Comparison of ENCODE assay signal across 33 cellular contexts in the genomic region with DNA sequence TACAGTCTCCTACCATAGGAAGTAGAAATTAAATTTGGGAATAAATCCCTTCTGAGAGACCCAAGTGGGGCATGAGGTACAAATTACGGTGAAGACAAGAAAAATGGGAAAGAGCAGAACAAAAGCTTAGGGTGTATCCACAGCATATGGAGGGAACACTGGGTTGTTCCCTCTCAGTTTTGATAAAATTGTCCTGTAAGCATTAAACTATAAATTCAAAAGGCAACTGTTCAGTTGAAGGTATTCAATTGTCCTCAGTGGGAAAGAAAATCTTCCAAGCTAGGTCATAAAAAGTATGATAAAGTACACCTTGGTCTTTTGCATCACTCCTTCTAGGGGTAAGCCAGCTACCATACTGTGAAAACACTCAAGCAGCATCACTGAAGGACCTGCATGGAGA.
DNase-seq lines count a peak whose midpoint lies in the region; ATAC-seq, FAIRE-seq and TF ChIP-seq lines count a peak whose summit lies in the region.
"Had no signal": no experiment of that assay in that cellular context is flagged by ENCODE, and none has a peak within 500 bp of the region (broad histone marks: within the 10 kb centered on the region; RNA-seq: fewer than 3 reads in every experiment).

No MANE protein-coding gene starts in this region.

- H3K27ac ChIP-seq in HepG2 (ENCODE audit: extremely low read length, insufficient read depth, low read length) = no peak overlapping the region
- H3K27ac ChIP-seq in right lobe of liver = no peak overlapping the region
- no peak overlapping the region for H3K27ac ChIP-seq in H1 (ENCODE audit: low read depth, low read length)
- no peak overlapping the region for H3K27ac ChIP-seq in endodermal cell (ENCODE audit: low read depth, low read length)
- H3K27ac ChIP-seq: 22Rv1; A549; BLaER1; BLaER1 treated with 17β-estradiol and CSF1 and Interleukin-3, amounts not matched to agents 10 nM and 100 nM; C4-2B had no signal

- POLR2A ChIA-PET in HepG2 (lab: Yijun Ruan, JAX) = no interaction called here
- POLR2A ChIA-PET in H1 (lab: Charles Lee; ENCODE audit: partially characterized antibody) = no interaction called here

- TF ChIP-seq CTCF in HepG2 (CRISPR knock-in tag; IDR thresholded peaks at IDR 0.05) = no peak
- no peak for TF ChIP-seq CTCF in right lobe of liver (IDR thresholded peaks at IDR 0.05)
- no peak for TF ChIP-seq CTCF in H1 (IDR thresholded peaks at IDR 0.05; ENCODE audit: control extremely low read depth in 1 of 3, insufficient read depth in 1 of 3, low read depth in 1 of 3, low read length in 3 of 3)
- TF ChIP-seq CTCF in endodermal cell (conservative IDR thresholded peaks at IDR 0.05) = no peak

- H3K23ac ChIP-seq in H1 (ENCODE audit: insufficient read length) = no peak overlapping the region

- H3K9ac ChIP-seq in HepG2 (ENCODE audit: insufficient read depth, low read depth, low read length) (no peak overlapping the region), H1 (replicated peaks in 1 of 4; ENCODE audit: extremely low read depth in 1 of 4, low read depth in 3 of 4, low read length in 3 of 4) (no peak overlapping the region), endodermal cell (ENCODE audit: extremely low read depth, low read length, poor library complexity, severe bottlenecking) (no peak overlapping the region)
- H3K9ac ChIP-seq: BLaER1; BLaER1 treated with 17β-estradiol and CSF1 and Interleukin-3, amounts not matched to agents 10 nM and 100 nM had no signal

- ATAC-seq in HepG2 = no peak
- no peak for ATAC-seq in right lobe of liver
- ATAC-seq: A549; CD8-positive, alpha-beta T cell had no signal

- H3K4me3 ChIP-seq in HepG2 (replicated peaks in 1 of 3; ENCODE audit: insufficient read depth in 1 of 3, low read depth in 2 of 3, low read length in 3 of 3) = no peak overlapping the region
- H3K4me3 ChIP-seq in right lobe of liver = no peak overlapping the region
- H3K4me3 ChIP-seq in H1 (ENCODE audit: extremely low read depth in 1 of 4, insufficient read depth in 2 of 4, low read depth in 3 of 4, low read length in 4 of 4) = no peak overlapping the region
- no peak overlapping the region for H3K4me3 ChIP-seq in endodermal cell (ENCODE audit: low read length)
- H3K4me3 ChIP-seq: A549; BLaER1; BLaER1 treated with 17β-estradiol and CSF1 and Interleukin-3, amounts not matched to agents 10 nM and 100 nM had no signal

- no peak overlapping the region for H3K56ac ChIP-seq in H1 (replicated peaks; ENCODE audit: insufficient read length, low read depth, low read length)

- no peak overlapping the region for H2BK120ac ChIP-seq in H1 (replicated peaks; ENCODE audit: low read depth, low read length)

- H2BK15ac ChIP-seq in H1 (ENCODE audit: low read length) = no peak overlapping the region

- H3K36me3 ChIP-seq in HepG2 (replicated peaks in 1 of 2; ENCODE audit: control insufficient read depth in 1 of 2, insufficient read depth in 2 of 2, low read length in 2 of 2) (no peaks in the 10 kb centered on the region), right lobe of liver (no peaks in the 10 kb centered on the region), H1 (ENCODE audit: control insufficient read depth in 2 of 4, insufficient read depth in 4 of 4, low read length in 3 of 4) (no peaks in the 10 kb centered on the region), endodermal cell (ENCODE audit: control insufficient read depth, insufficient read depth, low read length) (no peaks in the 10 kb centered on the region)
- H3K36me3 ChIP-seq: BE2C; BLaER1; BLaER1 treated with 17β-estradiol and CSF1 and Interleukin-3, amounts not matched to agents 10 nM and 100 nM had no signal

- H2AFZ ChIP-seq in HepG2 (ENCODE audit: low read length) (no peak overlapping the region), H1 (ENCODE audit: low read length) (0 out of 2 replicates have a peak overlapping the region, but pooled peaks have one; percentile 5)

- no peak overlapping the region for H3K14ac ChIP-seq in H1 (ENCODE audit: insufficient read length)

- WGBS in HepG2 (ENCODE audit: low lambda C conversion rate) = 0% methylated on average over 1 of the region's 1 CpG
- WGBS in right lobe of liver (ENCODE audit: insufficient coverage, low coverage, low lambda C conversion rate, missing lambda C conversion rate) = 90% methylated on average over 1 of the region's 1 CpG
- WGBS in H1 (ENCODE audit: extremely low coverage in 1 of 2, insufficient coverage in 1 of 2, insufficient read length in 1 of 2, insufficient replicate concordance in 2 of 2, low coverage in 1 of 2, low lambda C conversion rate in 2 of 2, missing lambda C conversion rate in 1 of 2), 2 experiments = 100% methylated on average over 1 of the region's 1 CpG; no CpG with 5 or more reads in 1 of the 2 experiments
- 96 to 100% methylated on average over 1 of the region's 1 CpG for WGBS in endodermal cell (ENCODE audit: insufficient coverage in 1 of 2, insufficient read length in 1 of 2), 2 experiments

- no peak overlapping the region for H3K4ac ChIP-seq in H1 (replicated peaks; ENCODE audit: insufficient read length, low read depth, low read length)

- no peak overlapping the region for H4K91ac ChIP-seq in H1 (replicated peaks; ENCODE audit: insufficient read length, low read length)

- no peaks in the 10 kb centered on the region for H3K23me2 ChIP-seq in H1 (ENCODE audit: low read depth, low read length)

- H2AK5ac ChIP-seq in H1 (ENCODE audit: low read depth, low read length) = no peak overlapping the region

- TF ChIP-seq POLR2A in HepG2 (IDR thresholded peaks at IDR 0.05; ENCODE audit: insufficient read depth in 1 of 2, low read depth in 2 of 2, low read length in 2 of 2) (no peak), right lobe of liver (IDR thresholded peaks at IDR 0.05) (no peak), H1 (IDR thresholded peaks at IDR 0.05; ENCODE audit: control extremely low read depth in 1 of 2, low read depth in 2 of 2, low read length in 2 of 2) (no peak)

- BruUV-seq in HepG2 (replicated peaks; lab: Mats Ljungman, UMichigan) = no TSS peak

- CTCF ChIA-PET in HepG2 (lab: Yijun Ruan, JAX; ENCODE audit: low intra/inter-chr PET ratio, low total read pairs) = no interaction called here
- CTCF ChIA-PET in H1 (lab: Charles Lee; ENCODE audit: partially characterized antibody) = no interaction called here

- H2BK5ac ChIP-seq in H1 (ENCODE audit: low read depth, low read length) = no peak overlapping the region

- TF ChIP-seq RAD21 in HepG2 (CRISPR knock-in tag; IDR thresholded peaks at IDR 0.05) (no peak), H1 (IDR thresholded peaks at IDR 0.05 in 1 of 2, conservative IDR thresholded peaks at IDR 0.05 in 1 of 2; ENCODE audit: low read depth in 2 of 2, low read length in 2 of 2) (no peak)

- in situ Hi-C loops in HepG2 (cut with HindIII; ENCODE audit: extremely low pct_ligation_motif_present, low pct_unique_long_range_greater_than_20kb) = no loop called here

- intact Hi-C loops in HepG2 (cut with micrococcal nuclease; ENCODE audit: unreplicated experiment) (no loop called here), right lobe of liver (cut with DNase I) (no loop called here)

- H4K20me1 ChIP-seq in HepG2 (ENCODE audit: insufficient read depth, low read length) = no peaks in the 10 kb centered on the region
- no peaks in the 10 kb centered on the region for H4K20me1 ChIP-seq in H1 (replicated peaks in 1 of 2; ENCODE audit: control insufficient read depth in 1 of 2, insufficient read depth in 2 of 2, low read length in 2 of 2)
- H4K20me1 ChIP-seq: BLaER1; BLaER1 treated with 17β-estradiol and CSF1 and Interleukin-3, amounts not matched to agents 10 nM and 100 nM had no signal

- H4K5ac ChIP-seq in H1 (ENCODE audit: insufficient read length, low read depth, low read length) = no peak overlapping the region

- no peaks in the 10 kb centered on the region for H3K79me2 ChIP-seq in HepG2 (ENCODE audit: insufficient read depth, low read length)
- H3K79me2 ChIP-seq in H1 (ENCODE audit: control insufficient read depth in 1 of 2, insufficient read depth in 2 of 2, low read length in 2 of 2) = no peaks in the 10 kb centered on the region

- H3K4me3 Mint-ChIP-seq in endodermal cell = no peak overlapping the region
- H3K4me3 Mint-ChIP-seq: B cell; CD14-positive monocyte; CD4-positive, alpha-beta memory T cell; CD4-positive, alpha-beta T cell; CD4-positive, CD25-positive, alpha-beta regulatory T cell; CD8-positive, alpha-beta memory T cell; CD8-positive, alpha-beta T cell had no signal

- H3K4me1 Mint-ChIP-seq in endodermal cell = no peaks in the 10 kb centered on the region
- H3K4me1 Mint-ChIP-seq: B cell; CD14-positive monocyte; CD4-positive, alpha-beta memory T cell; CD4-positive, CD25-positive, alpha-beta regulatory T cell; CD8-positive, alpha-beta memory T cell had no signal

- FAIRE-seq in HepG2 (lab: Jason Lieb, UNC) = no peak
- FAIRE-seq in H1 (lab: Jason Lieb, UNC) = no peak
- FAIRE-seq: A204.1, A549, D721Med had no signal

- H3K9me3 ChIP-seq in HepG2 (ENCODE audit: low read length) = peaks cover 77% of the 10 kb centered on the region
- no peaks in the 10 kb centered on the region for H3K9me3 ChIP-seq in right lobe of liver
- H3K9me3 ChIP-seq in H1 (ENCODE audit: insufficient read depth in 2 of 2, low read depth in 1 of 2, low read length in 1 of 2) = no peaks in the 10 kb centered on the region
- H3K9me3 ChIP-seq in endodermal cell (ENCODE audit: control insufficient read depth, low read length) = no peaks in the 10 kb centered on the region
- H3K9me3 ChIP-seq: A549; BE2C; BLaER1; BLaER1 treated with 17β-estradiol and CSF1 and Interleukin-3, amounts not matched to agents 10 nM and 100 nM; Caco-2 had no signal

- H3K27me3 ChIP-seq in HepG2 (ENCODE audit: control insufficient read depth in 1 of 2, insufficient read depth in 2 of 2, low read length in 2 of 2) (no peaks in the 10 kb centered on the region), right lobe of liver (no peaks in the 10 kb centered on the region), H1 (replicated peaks in 1 of 4; ENCODE audit: control insufficient read depth in 3 of 4, extremely low read depth in 1 of 4, insufficient read depth in 3 of 4, low read length in 3 of 4) (no peaks in the 10 kb centered on the region), endodermal cell (ENCODE audit: control insufficient read depth, insufficient read depth, low read length, poor library complexity, severe bottlenecking) (no peaks in the 10 kb centered on the region)
- H3K27me3 ChIP-seq: BE2C; BLaER1; BLaER1 treated with 17β-estradiol and CSF1 and Interleukin-3, amounts not matched to agents 10 nM and 100 nM had no signal

- H3K4me2 ChIP-seq in HepG2 (ENCODE audit: low read depth, low read length) (no peak overlapping the region), H1 (ENCODE audit: insufficient read depth in 1 of 2, low read depth in 2 of 2, low read length in 2 of 2) (no peak overlapping the region)
- H3K4me2 ChIP-seq: A549; BLaER1; BLaER1 treated with 17β-estradiol and CSF1 and Interleukin-3, amounts not matched to agents 10 nM and 100 nM had no signal

- H2BK12ac ChIP-seq in H1 (ENCODE audit: low read depth, low read length) = no peak overlapping the region

- H3K27me3 Mint-ChIP-seq in endodermal cell (ENCODE audit: insufficient read depth) = no peaks in the 10 kb centered on the region
- H3K27me3 Mint-ChIP-seq: B cell; CD4-positive, alpha-beta memory T cell; CD4-positive, alpha-beta T cell; CD4-positive, CD25-positive, alpha-beta regulatory T cell; CD8-positive, alpha-beta memory T cell had no signal

- no peaks in the 10 kb centered on the region for H3K36me3 Mint-ChIP-seq in endodermal cell (ENCODE audit: low read depth)
- H3K36me3 Mint-ChIP-seq: CD14-positive monocyte; CD4-positive, alpha-beta memory T cell; CD4-positive, CD25-positive, alpha-beta regulatory T cell; CD8-positive, alpha-beta memory T cell; CD8-positive, alpha-beta T cell had no signal

- H2BK20ac ChIP-seq in H1 (ENCODE audit: low read length) = no peak overlapping the region

- TF ChIP-seq EP300 in HepG2 (IDR thresholded peaks at IDR 0.05; ENCODE audit: low read depth in 2 of 2, low read length in 2 of 2) (no peak), HepG2 (CRISPR knock-in tag; IDR thresholded peaks at IDR 0.05; ENCODE audit: borderline replicate concordance) (no peak), H1 (IDR thresholded peaks at IDR 0.05; ENCODE audit: borderline replicate concordance in 1 of 2, low read depth in 2 of 2, low read length in 2 of 2) (no peak)

- no peaks in the 10 kb centered on the region for H3K79me1 ChIP-seq in H1 (ENCODE audit: low read depth, low read length)

- H3K27ac Mint-ChIP-seq in endodermal cell = no peak overlapping the region
- H3K27ac Mint-ChIP-seq: B cell; CD14-positive monocyte; CD4-positive, alpha-beta memory T cell; CD4-positive, alpha-beta T cell; CD4-positive, CD25-positive, alpha-beta regulatory T cell; CD8-positive, alpha-beta memory T cell; CD8-positive, alpha-beta T cell had no signal

- H3K4me1 ChIP-seq in HepG2 (ENCODE audit: insufficient read depth, low read length) (no peaks in the 10 kb centered on the region), right lobe of liver (no peaks in the 10 kb centered on the region), H1 (replicated peaks in 1 of 4; ENCODE audit: control insufficient read depth in 3 of 4, insufficient read depth in 4 of 4, low read length in 3 of 4) (no peaks in the 10 kb centered on the region), endodermal cell (ENCODE audit: control insufficient read depth, insufficient read depth, low read length) (no peaks in the 10 kb centered on the region)
- H3K4me1 ChIP-seq: A549; BE2C; BLaER1; BLaER1 treated with 17β-estradiol and CSF1 and Interleukin-3, amounts not matched to agents 10 nM and 100 nM; Caco-2 had no signal

- no peak overlapping the region for H4K8ac ChIP-seq in H1 (ENCODE audit: extremely low read depth, insufficient read depth, low read length)

- H3K9me3 Mint-ChIP-seq in endodermal cell = no peaks in the 10 kb centered on the region
- H3K9me3 Mint-ChIP-seq: CD4-positive, alpha-beta T cell had no signal

- DNase-seq in HepG2 (ENCODE audit: low spot score) = no peak
- no peak for DNase-seq in right lobe of liver
- no peak for DNase-seq in H1 (ENCODE audit: low read depth in 1 of 2, low spot score in 2 of 2)
- no peak for DNase-seq in endodermal cell
- DNase-seq: 8988T; ACHN; AML-193; BE2C; C1 segment of cervical spinal cord; Caco-2; Calu3; CD4-positive, alpha-beta memory T cell; CD4-positive, alpha-beta T cell; CD4-positive, CD25-positive, alpha-beta regulatory T cell; CD8-positive, alpha-beta memory T cell; CD8-positive, alpha-beta T cell; COR-L47; DMS 273 treated with DMSO at 0.1 percent for 48 hours; DMS153; DMS53; DMS79; DMS79 treated with DMSO at 0.1 percent for 48 hours; DND-41; EL had no signal

- no peak overlapping the region for H3K18ac ChIP-seq in H1 (ENCODE audit: extremely low read depth, low read length)

Comparison
In these comparisons a context has a peak if more than half of its experiments do, and no peak if none do; other contexts are left out.
1. Of the 41 proteins assayed by ChIP-seq in both HepG2 and H1: peak only in HepG2: MAFK; only in H1: none; in both: none; in neither: 40.